8 cellular contexts compared by ENCODE assay signal in the genomic region with DNA sequence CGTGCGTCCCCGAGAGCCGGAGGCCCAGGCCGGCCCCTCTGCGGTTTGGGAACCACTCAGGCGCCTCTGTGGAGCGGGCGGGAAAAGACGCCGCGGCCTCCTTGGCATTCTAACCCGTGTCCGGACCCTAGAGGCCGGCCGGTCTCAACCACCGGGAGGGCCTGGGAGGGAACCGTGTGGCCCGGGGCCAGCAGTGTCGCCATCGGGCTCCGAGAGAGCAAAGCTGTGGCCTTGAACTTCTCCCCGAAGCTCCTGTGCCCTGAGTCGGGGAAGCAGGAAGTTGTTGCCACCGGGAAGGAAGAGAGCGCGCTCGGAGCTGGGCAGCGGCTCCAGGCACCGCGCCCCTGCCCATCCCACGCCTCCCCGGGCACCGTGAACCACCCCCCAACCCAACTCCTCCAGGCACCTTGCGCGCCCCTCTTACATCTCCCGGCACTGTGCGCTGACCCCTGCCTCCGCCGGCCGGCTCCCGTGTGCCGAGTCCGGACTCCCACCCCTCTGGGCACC.
DNase-seq lines count a peak whose midpoint lies in the region; ATAC-seq, FAIRE-seq and TF ChIP-seq lines count a peak whose summit lies in the region.

No MANE protein-coding gene starts in this region.

- H3K9me3 ChIP-seq in ascending aorta: no peaks in the 10 kb centered on the region
- H3K9me3 ChIP-seq in kidney (ENCODE audit: control insufficient read depth in 1 of 2, low read length in 2 of 2): no peaks in the 10 kb centered on the region

- FAIRE-seq in kidney (lab: Jason Lieb, UNC): no peak

- no peaks in the 10 kb centered on the region for H3K36me3 ChIP-seq in ascending aorta
- H3K36me3 ChIP-seq in kidney (ENCODE audit: control insufficient read depth in 1 of 2, insufficient read depth in 2 of 2, low read length in 2 of 2): peaks cover 2 to 9% of the 10 kb centered on the region in 2 donors

- intact Hi-C loops in ascending aorta (cut with DNase I) (loop anchor here (2.0 to 5.0 kb wide), 4 partner anchors 15 to 58 kb away; no protein-coding TSS in a partner anchor), kidney (cut with DNase I) (no loop called here)

- TF ChIP-seq CTCF in ascending aorta (IDR thresholded peaks at IDR 0.05): no peak
- no peak for TF ChIP-seq CTCF in kidney (IDR thresholded peaks at IDR 0.05; ENCODE audit: borderline replicate concordance, extremely low read depth, insufficient read depth)

- H3K4me3 ChIP-seq in ascending aorta (peak overlapping the region; percentile 87 to 95), kidney (ENCODE audit: low read length in 2 of 2) (peak overlapping the region; percentile 35 to 81)

- H3K9ac ChIP-seq in kidney (ENCODE audit: low read length in 2 of 2): peak overlapping the region; percentile 75 to 87

- H3K27me3 ChIP-seq in ascending aorta: no peaks in the 10 kb centered on the region

- DNase-seq in NAMALWA (ENCODE audit: low spot score) (peak; percentile 8), ascending aorta (ENCODE audit: low spot score in 2 of 2) (peak; percentile 33 to 87), kidney (peak; percentile 96), SHP77 (lab: John Stamatoyannopoulos, UW) (no peak)
- peak; percentile 36 for DNase-seq in stimulated activated CD4-positive, alpha-beta T cell treated with anti-CD3 and anti-CD28 coated beads, Interleukin-4, amount 100 ng/mL, for 1 hour

- ATAC-seq in GM18511 (IDR thresholded peaks at IDR 0.05; ENCODE audit: unreplicated experiment) (peak; percentile 19), HG02571 (IDR thresholded peaks at IDR 0.05; ENCODE audit: unreplicated experiment) (no peak), HG03196 (IDR thresholded peaks at IDR 0.05; ENCODE audit: unreplicated experiment) (no peak)

- H3K27ac ChIP-seq in ascending aorta (peak overlapping the region; percentile 99 to 100), kidney (ENCODE audit: low read depth in 2 of 2, low read length in 2 of 2) (peak overlapping the region; percentile 97 to 99)

- H3K4me1 ChIP-seq in ascending aorta: peaks cover 13 to 41% of the 10 kb centered on the region in 2 donors
- H3K4me1 ChIP-seq in kidney (ENCODE audit: control insufficient read depth in 1 of 2, insufficient read depth in 1 of 2, low read depth in 1 of 2, low read length in 2 of 2): peaks cover 16 to 22% of the 10 kb centered on the region in 2 donors

Comparison
In these comparisons a context has a peak if more than half of its experiments do, and no peak if none do; other contexts are left out.
1. DNase-seq: peak in NAMALWA (single experiment), ascending aorta (2 of 2), kidney (single experiment) and stimulated activated CD4-positive, alpha-beta T cell treated with anti-CD3 and anti-CD28 coated beads, Interleukin-4, amount 100 ng/mL, for 1 hour (single experiment); none in SHP77 (0 of 2).